ENCODE assay signal across 28 cellular contexts in the genomic region with DNA sequence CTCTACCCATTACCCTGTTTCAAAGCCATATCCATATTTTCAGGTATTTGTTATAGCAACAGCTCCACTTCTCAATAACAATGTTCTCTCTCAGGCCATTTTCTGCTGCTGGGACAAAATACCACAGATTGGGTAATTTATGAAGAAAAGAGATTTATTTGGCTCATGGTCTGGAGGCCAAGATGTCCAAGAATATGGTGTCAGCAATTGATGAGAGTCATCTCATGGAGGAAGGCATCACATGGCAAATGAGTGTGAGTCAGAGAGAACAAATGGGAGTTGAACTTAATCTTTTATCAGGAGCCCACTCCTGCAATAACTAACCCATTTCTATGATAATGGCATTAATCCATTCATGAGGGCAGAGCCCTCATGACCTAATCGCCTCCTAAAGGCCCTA.
"Had no signal": no experiment of that assay in that cellular context is flagged by ENCODE, and none has a peak within 500 bp of the region (broad histone marks: within the 10 kb centered on the region; RNA-seq: fewer than 3 reads in every experiment).

No MANE protein-coding gene starts in this region.

- ATAC-seq: activated T-cell treated with anti-CD3 and anti-CD28 coated beads, Interleukin-2, amount 50 U/mL, for 4 hours; body of pancreas; left ventricle myocardium superior; natural killer cell had no signal

- H3K27ac ChIP-seq: body of pancreas, cardiac muscle cell, ovary, psoas muscle, right atrium auricular region, skin epidermis, stomach, uterus had no signal

- DNase-seq: activated CD4-positive, alpha-beta T cell treated with anti-CD3 and anti-CD28 coated beads for 4 hours; activated CD4-positive, alpha-beta T cell treated with anti-CD3 and anti-CD28 coated beads, Interleukin-2, amount 50 U/mL, for 48 hours; activated CD4-positive, CD25-positive, alpha-beta regulatory T cell; activated CD8-positive, alpha-beta memory T cell treated with anti-CD3 and anti-CD28 coated beads, Interleukin-2, amount 50 U/mL, for 48 hours; activated naive CD4-positive, alpha-beta T cell treated with Interleukin-2 at 50 U/mL for 16 hours; activated naive CD8-positive, alpha-beta T cell treated with anti-CD3 and anti-CD28 coated beads for 36 hours; activated T-cell treated with anti-CD3 and anti-CD28 coated beads, Interleukin-2, amount 50 U/mL, for 4 hours; amniotic stem cell; body of pancreas; dermis blood vessel endothelial cell; effector CD8-positive, alpha-beta T cell; erythroblast; hippocampal formation; left ventricle myocardium superior; mammary epithelial cell; midbrain; natural killer cell; ovary; psoas muscle; stimulated activated CD4-positive, alpha-beta T cell treated with anti-CD3 and anti-CD28 coated beads, Interleukin-1b, Interleukin-23, amount 100 ng/mL, for 48 hours; stomach; trophoblast cell; uterus had no signal

- H3K36me3 ChIP-seq: cardiac muscle cell, ovary, right atrium auricular region, stomach, uterus had no signal

- H3K27me3 Mint-ChIP-seq: activated naive CD8-positive, alpha-beta T cell treated with anti-CD3 and anti-CD28 coated beads for 36 hours had no signal

- H3K4me1 ChIP-seq: body of pancreas, psoas muscle, uterus had no signal

- H3K4me3 Mint-ChIP-seq: activated naive CD8-positive, alpha-beta T cell treated with anti-CD3 and anti-CD28 coated beads for 36 hours; activated T-cell treated with anti-CD3 and anti-CD28 coated beads, Interleukin-2, amount 50 U/mL, for 4 hours; natural killer cell; T-helper 1 cell treated with Interleukin-12 subunit alpha and Interleukin-12 subunit beta and Interleukin-4 antibody, amounts not matched to agents 30 μg/mL and 1 μg/mL, for 36 hours had no signal

- H3K9me3 Mint-ChIP-seq: activated T-cell treated with anti-CD3 and anti-CD28 coated beads, Interleukin-2, amount 50 U/mL, for 4 hours; natural killer cell had no signal

- H3K4me3 ChIP-seq: body of pancreas, cardiac muscle cell, ovary, psoas muscle, right atrium auricular region, skin epidermis, stomach, uterus had no signal

- H3K36me3 Mint-ChIP-seq: natural killer cell had no signal

- H3K27me3 ChIP-seq: body of pancreas, cardiac muscle cell, ovary, right atrium auricular region, stomach, uterus had no signal

- H3K9me3 ChIP-seq: body of pancreas, ovary, right atrium auricular region, uterus had no signal

- H3K27ac Mint-ChIP-seq: activated naive CD8-positive, alpha-beta T cell treated with anti-CD3 and anti-CD28 coated beads for 36 hours; activated T-helper 2 cell treated with anti-CD3 and anti-CD28 coated beads, Interferon-gamma antibody, Interleukin-2, Interleukin-4, amounts not matched to agents 10 μg/mL and 5 μg/mL and 100 μg/mL, durations not matched to agents 14 hours and 24 hours and 36 hours; natural killer cell; T-helper 1 cell treated with Interleukin-12 subunit alpha and Interleukin-12 subunit beta and Interleukin-4 antibody, amounts not matched to agents 30 μg/mL and 1 μg/mL, for 36 hours had no signal
